Comparison of ENCODE assay signal across 8 cellular contexts in the genomic region with DNA sequence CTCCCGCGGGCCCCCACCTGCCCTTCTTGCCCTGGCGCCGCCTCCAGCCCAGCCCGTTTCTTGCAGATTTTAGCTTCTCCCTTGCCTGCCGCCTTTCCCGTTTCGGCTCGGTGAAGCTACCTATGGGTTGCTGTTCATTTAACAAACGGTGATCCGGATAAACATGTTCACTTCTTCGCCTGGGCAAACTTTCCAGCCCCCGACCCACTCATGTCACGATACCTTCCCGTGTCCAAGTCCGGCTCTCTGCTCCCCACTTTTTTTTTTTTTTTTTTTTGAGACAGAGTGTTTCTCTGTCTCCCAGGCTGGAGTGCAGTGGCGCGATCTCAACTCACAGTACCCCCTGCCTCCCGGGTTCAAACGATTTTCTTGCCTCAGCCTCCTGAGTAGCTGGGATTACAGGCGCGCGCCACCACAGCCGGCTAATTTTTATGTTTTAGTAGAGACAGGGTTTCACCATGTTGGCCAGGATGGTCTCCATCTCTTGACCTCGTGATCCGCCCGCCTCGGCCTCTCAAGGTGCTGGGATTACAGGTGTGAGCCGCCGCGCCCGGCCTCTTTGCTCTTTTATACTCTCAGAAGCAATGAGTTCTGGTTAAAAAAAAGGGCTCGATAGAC. TPM values are rescaled to one million over a fixed set of nuclear protein-coding genes. Genes with fewer than 3 reads are reported as not detected.
DNase-seq lines count a peak whose midpoint lies in the region; ATAC-seq, FAIRE-seq and TF ChIP-seq lines count a peak whose summit lies in the region.

No MANE protein-coding gene starts in this region.

- H3K4me1 Mint-ChIP-seq in activated T-cell treated with anti-CD3 and anti-CD28 coated beads, Interleukin-2, amount 50 U/mL, for 72 hours (ENCODE audit: low read depth) = peaks cover 18% of the 10 kb centered on the region

- no peak for TF ChIP-seq POLR2A in upper lobe of left lung (IDR thresholded peaks at IDR 0.05)

- WGBS in mesenchymal stem cell = 56% methylated on average over 33 of the region's 33 CpGs
- WGBS in upper lobe of left lung, 2 donors = 35 to 39% methylated on average over 33 of the region's 33 CpGs

- peak overlapping the region; percentile 78 to 90 for H3K4me3 Mint-ChIP-seq in activated T-cell treated with anti-CD3 and anti-CD28 coated beads, Interleukin-2, amount 50 U/mL, for 72 hours

- peak overlapping the region; percentile 74 for H2BK15ac ChIP-seq in mesenchymal stem cell (ENCODE audit: low read depth, poor library complexity, severe bottlenecking)

- H3K14ac ChIP-seq in mesenchymal stem cell (ENCODE audit: low read length in 2 of 2) = no peak overlapping the region

- no peaks in the 10 kb centered on the region for H3K27me3 Mint-ChIP-seq in activated T-cell treated with anti-CD3 and anti-CD28 coated beads, Interleukin-2, amount 50 U/mL, for 72 hours (ENCODE audit: low read depth)

- H3K4me3 ChIP-seq in bronchial epithelial cell (ENCODE audit: low read depth, low read length) (peak overlapping the region; percentile 79), mesenchymal stem cell (ENCODE audit: insufficient read depth in 1 of 2, low read depth in 1 of 2, low read length in 2 of 2) (peak overlapping the region; percentile 48 to 81), upper lobe of left lung (peak overlapping the region; percentile 1 to 61 (median 58))

- peak overlapping the region; percentile 22 for H2BK5ac ChIP-seq in mesenchymal stem cell (ENCODE audit: low read depth, low read length, poor library complexity, severe bottlenecking)

- peak overlapping the region; percentile 5 to 95 for H3K18ac ChIP-seq in mesenchymal stem cell (ENCODE audit: low read depth in 1 of 2, low read length in 2 of 2)

- H3K23ac ChIP-seq in mesenchymal stem cell (ENCODE audit: low read length in 2 of 2) = no peak overlapping the region

- no peak for ATAC-seq in activated T-cell treated with anti-CD3 and anti-CD28 coated beads, Interleukin-2, amount 50 U/mL, for 72 hours (replicated peaks in 1 of 2)
- no peak for ATAC-seq in upper lobe of left lung (ENCODE audit: low FRiP score in 2 of 2)
- ATAC-seq in GM18511 (IDR thresholded peaks at IDR 0.05; ENCODE audit: unreplicated experiment) = no peak
- ATAC-seq in GM19023 (IDR thresholded peaks at IDR 0.05; ENCODE audit: unreplicated experiment) = no peak

- H3K27ac ChIP-seq in mesenchymal stem cell (ENCODE audit: low read length, poor library complexity, severe bottlenecking) = peak overlapping the region; percentile 82
- H3K27ac ChIP-seq in upper lobe of left lung = peak overlapping the region; percentile 98 to 100 (median 99)

- TF ChIP-seq CTCF in bronchial epithelial cell (IDR thresholded peaks at IDR 0.05; ENCODE audit: insufficient read depth, low read length, severe bottlenecking) (no peak), upper lobe of left lung (IDR thresholded peaks at IDR 0.05) (no peak)

- peak overlapping the region in 1 of 2 experiments; percentile 89 for H2BK12ac ChIP-seq in mesenchymal stem cell (ENCODE audit: low read length in 2 of 2)

- no peaks in the 10 kb centered on the region for H3K36me3 ChIP-seq in bronchial epithelial cell (ENCODE audit: control insufficient read depth, insufficient read depth, low read length)
- H3K36me3 ChIP-seq in mesenchymal stem cell (ENCODE audit: control insufficient read depth in 1 of 2, insufficient read depth in 2 of 2, low read depth in 1 of 2, low read length in 2 of 2) = no peaks in the 10 kb centered on the region
- H3K36me3 ChIP-seq in upper lobe of left lung = no peaks in the 10 kb centered on the region

- H3K79me1 ChIP-seq in mesenchymal stem cell (replicated peaks; ENCODE audit: low read length, poor library complexity, severe bottlenecking) = peaks cover 10% of the 10 kb centered on the region

- no peak overlapping the region for H2AK5ac ChIP-seq in mesenchymal stem cell (ENCODE audit: low read length, severe bottlenecking)

- H2AFZ ChIP-seq in mesenchymal stem cell (ENCODE audit: low read depth, low read length) = no peak overlapping the region

- peak overlapping the region; percentile 97 for H3K9ac ChIP-seq in mesenchymal stem cell (ENCODE audit: low read length)

- H3K9me3 ChIP-seq in mesenchymal stem cell (ENCODE audit: control insufficient read depth, low read length) (no peaks in the 10 kb centered on the region), upper lobe of left lung (no peaks in the 10 kb centered on the region)

- no peaks in the 10 kb centered on the region for H3K36me3 Mint-ChIP-seq in activated T-cell treated with anti-CD3 and anti-CD28 coated beads, Interleukin-2, amount 50 U/mL, for 72 hours (ENCODE audit: insufficient read depth in 2 of 2)

- H3K4ac ChIP-seq in mesenchymal stem cell (ENCODE audit: low read depth in 1 of 2, low read length in 2 of 2) = peak overlapping the region; percentile 32 to 94

- H3K4me1 ChIP-seq in mesenchymal stem cell (ENCODE audit: control insufficient read depth, insufficient read depth, low read depth, low read length) = no peaks in the 10 kb centered on the region
- H3K4me1 ChIP-seq in upper lobe of left lung = peaks cover 20 to 32% (median 27%) of the 10 kb centered on the region in 4 donors

- H3K4me2 ChIP-seq in mesenchymal stem cell (ENCODE audit: low read length, poor library complexity, severe bottlenecking) = peak overlapping the region; percentile 47

- peak overlapping the region; percentile 68 for H3K27ac Mint-ChIP-seq in activated T-cell treated with anti-CD3 and anti-CD28 coated beads, Interleukin-2, amount 50 U/mL, for 72 hours

- DNase-seq in activated T-cell treated with anti-CD3 and anti-CD28 coated beads, Interleukin-2, amount 50 U/mL, for 72 hours = no peak
- no peak for DNase-seq in activated T-cell treated with anti-CD3 and anti-CD28 coated beads, Interleukin-2, amount 50 U/mL, for 1 hour
- DNase-seq in bronchial epithelial cell (ENCODE audit: low read depth) (no peak), mesenchymal stem cell (no peak), upper lobe of left lung (peak in 1 of 2 donors; percentile 79), OCI-M1 (lab: John Stamatoyannopoulos, UW) (no peak)

- TF ChIP-seq EP300 in upper lobe of left lung (IDR thresholded peaks at IDR 0.05) = no peak

- H3K27me3 ChIP-seq in bronchial epithelial cell (ENCODE audit: control insufficient read depth, insufficient read depth, low read length) = no peaks in the 10 kb centered on the region
- H3K27me3 ChIP-seq in mesenchymal stem cell (ENCODE audit: control insufficient read depth in 1 of 2, insufficient read depth in 1 of 2, low read length in 2 of 2) = no peaks in the 10 kb centered on the region
- H3K27me3 ChIP-seq in upper lobe of left lung = no peaks in the 10 kb centered on the region

- no peak for FAIRE-seq in bronchial epithelial cell (lab: Jason Lieb, UNC)

- H3K9me3 Mint-ChIP-seq in activated T-cell treated with anti-CD3 and anti-CD28 coated beads, Interleukin-2, amount 50 U/mL, for 72 hours = no peaks in the 10 kb centered on the region

- peak overlapping the region; percentile 97 for H4K91ac ChIP-seq in mesenchymal stem cell (ENCODE audit: low read length)

- H2BK120ac ChIP-seq in mesenchymal stem cell (ENCODE audit: low read depth, low read length) = peak overlapping the region; percentile 84

- H4K8ac ChIP-seq in mesenchymal stem cell (ENCODE audit: low read length) = peak overlapping the region; percentile 96

RNA-seq across cellular contexts. Expression of a gene that starts 1.0 kb away (rescaled TPM):
- total RNA-seq in activated T-cell treated with anti-CD3 and anti-CD28 coated beads, Interleukin-2, amount 50 U/mL, for 72 hours = 1 to 10 TPM; 5.2 to 5.4 TPM
- 0.79 and 1.7 TPM in 2 replicates for total RNA-seq in bronchial epithelial cell
- polyA plus RNA-seq in mesenchymal stem cell (2013, experiment 1 of 2) = 3.4 TPM
- 3.5 TPM for polyA plus RNA-seq in mesenchymal stem cell (2013, experiment 2 of 2)
- 10 to 100 TPM; 10.5 to 25.1 (median 13.7) TPM for total RNA-seq in upper lobe of left lung
